Comparison of ENCODE assay signal across 27 cellular contexts in the genomic region with DNA sequence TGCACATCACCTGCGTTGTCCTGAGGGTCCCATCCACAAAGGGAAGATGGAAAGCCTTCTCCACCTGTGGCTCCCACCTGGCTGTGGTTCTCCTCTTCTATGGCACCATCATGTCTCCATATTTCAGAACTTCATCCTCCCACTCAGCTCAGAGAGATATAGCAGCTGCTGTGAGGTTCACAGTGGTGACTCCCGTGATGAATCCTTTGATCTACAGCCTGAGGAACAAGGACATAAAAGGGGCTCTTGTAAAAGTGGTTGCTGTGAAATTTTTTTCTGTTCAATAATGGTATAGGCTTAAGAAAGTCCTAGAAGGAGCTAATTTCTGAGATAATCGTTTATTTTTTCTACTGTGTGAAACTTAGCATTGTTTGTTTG. TPM values are rescaled to one million over a fixed set of nuclear protein-coding genes. Genes with fewer than 3 reads are reported as not detected.
A peak's percentile ranks its signal among the peaks of the same experiment; 100 is the strongest.
DNase-seq lines count a peak whose midpoint lies in the region; ATAC-seq and TF ChIP-seq lines count a peak whose summit lies in the region.
"Had no signal": no experiment of that assay in that cellular context is flagged by ENCODE, and none has a peak within 500 bp of the region (broad histone marks: within the 10 kb centered on the region; RNA-seq: fewer than 3 reads in every experiment).

No MANE protein-coding gene starts in this region.

- intact Hi-C loops in spleen (cut with DNase I; ENCODE audit: low total_unique reads): no loop called here

- H3K27me3 Mint-ChIP-seq in activated T-cell treated with anti-CD3 and anti-CD28 coated beads, Interleukin-2, amount 50 U/mL, for 4 hours (ENCODE audit: low read depth): no peaks in the 10 kb centered on the region
- no peaks in the 10 kb centered on the region for H3K27me3 Mint-ChIP-seq in activated naive CD8-positive, alpha-beta T cell treated with anti-CD3 and anti-CD28 coated beads for 36 hours

- ATAC-seq in activated T-cell treated with anti-CD3 and anti-CD28 coated beads, Interleukin-2, amount 50 U/mL, for 4 hours: peak in 1 of 2 donors; percentile 21
- no peak for ATAC-seq in GM18519 (IDR thresholded peaks at IDR 0.05; ENCODE audit: low FRiP score, unreplicated experiment)
- ATAC-seq: GM12878, left cardiac atrium had no signal

- H3K4me1 ChIP-seq in spleen: peaks cover 0 to 27% (median 4%) of the 10 kb centered on the region in 6 donors
- H3K4me1 ChIP-seq: esophagus squamous epithelium, sigmoid colon, tibial artery had no signal

- TF ChIP-seq POLR2A in spleen (IDR thresholded peaks at IDR 0.05): no peak

- H3K36me3 Mint-ChIP-seq in activated T-cell treated with anti-CD3 and anti-CD28 coated beads, Interleukin-2, amount 50 U/mL, for 4 hours (ENCODE audit: insufficient read depth): peaks cover 3% of the 10 kb centered on the region
- peaks cover 35% of the 10 kb centered on the region for H3K36me3 Mint-ChIP-seq in activated naive CD8-positive, alpha-beta T cell treated with anti-CD3 and anti-CD28 coated beads for 36 hours
- H3K36me3 Mint-ChIP-seq: CD14-positive monocyte had no signal

- no peak for DNase-seq in activated T-cell treated with anti-CD3 and anti-CD28 coated beads, Interleukin-2, amount 50 U/mL, for 4 hours
- DNase-seq in activated T-cell treated with anti-CD3 and anti-CD28 coated beads for 4 hours (no peak), spleen (no peak), GM19240 (ENCODE audit: insufficient read length, low spot score) (no peak)
- no peak for DNase-seq in activated naive CD8-positive, alpha-beta T cell treated with anti-CD3 and anti-CD28 coated beads for 36 hours
- no peak for DNase-seq in stimulated activated CD4-positive, alpha-beta T cell treated with anti-CD3 and anti-CD28 coated beads, Interleukin-4, amount 100 ng/mL, for 4 hours
- DNase-seq: ACHN; activated gamma-delta T cell; effector CD8-positive, alpha-beta T cell; esophagus squamous epithelium; GM23248; left cardiac atrium; mesenchymal stem cell; MG63; NCI-H146; Right ventricle myocardium superior; sigmoid colon; SW 1271; tibial artery had no signal

- peaks cover 13% of the 10 kb centered on the region for H3K9me3 ChIP-seq in KOPT-K1 (ENCODE audit: insufficient read depth, low read length, poor library complexity, severe bottlenecking)
- peaks cover 3 to 58% (median 37%) of the 10 kb centered on the region in 8 donors for H3K9me3 ChIP-seq in spleen

- peaks cover 35% of the 10 kb centered on the region for H3K4me1 Mint-ChIP-seq in activated T-cell treated with anti-CD3 and anti-CD28 coated beads, Interleukin-2, amount 50 U/mL, for 4 hours (ENCODE audit: low read depth)
- peaks cover 34% of the 10 kb centered on the region for H3K4me1 Mint-ChIP-seq in activated naive CD8-positive, alpha-beta T cell treated with anti-CD3 and anti-CD28 coated beads for 36 hours

- no peak for TF ChIP-seq CTCF in spleen (IDR thresholded peaks at IDR 0.05 in 8 of 11, conservative IDR thresholded peaks at IDR 0.05 in 3 of 11)

- 58 to 65% (median 62%) methylated on average over 3 of the region's 3 CpGs for WGBS in spleen, 5 donors

- H3K27ac ChIP-seq in KOPT-K1 (ENCODE audit: low read depth, low read length, poor library complexity, severe bottlenecking) (peak overlapping the region; percentile 44), spleen (peak overlapping the region in 7 of 8 donors; percentile 60 to 88 (median 70))
- H3K27ac ChIP-seq: GM23248, HL-60, sigmoid colon, tibial artery, VCaP had no signal

- H3K4me3 ChIP-seq in spleen: no peak overlapping the region
- H3K4me3 ChIP-seq: esophagus squamous epithelium, GM12878, GM23248, MG63, sigmoid colon, tibial artery had no signal

- H3K4me3 Mint-ChIP-seq in activated T-cell treated with anti-CD3 and anti-CD28 coated beads, Interleukin-2, amount 50 U/mL, for 4 hours: peak overlapping the region; percentile 3
- peak overlapping the region; percentile 47 for H3K4me3 Mint-ChIP-seq in activated naive CD8-positive, alpha-beta T cell treated with anti-CD3 and anti-CD28 coated beads for 36 hours

- H3K27me3 ChIP-seq in spleen (replicated peaks in 1 of 7): no peaks in the 10 kb centered on the region
- H3K27me3 ChIP-seq: esophagus squamous epithelium, sigmoid colon, tibial artery had no signal

- peaks cover 9% of the 10 kb centered on the region for H3K9me3 Mint-ChIP-seq in activated T-cell treated with anti-CD3 and anti-CD28 coated beads, Interleukin-2, amount 50 U/mL, for 4 hours
- peaks cover 33% of the 10 kb centered on the region for H3K9me3 Mint-ChIP-seq in activated naive CD8-positive, alpha-beta T cell treated with anti-CD3 and anti-CD28 coated beads for 36 hours

- H3K36me3 ChIP-seq in KOPT-K1 (ENCODE audit: insufficient read depth, low read length) (peaks cover 3% of the 10 kb centered on the region; the same call in 1 of the 2 replicates), spleen (peaks cover 0 to 2% (median 0%) of the 10 kb centered on the region in 6 donors)
- H3K36me3 ChIP-seq: esophagus squamous epithelium, MG63, sigmoid colon had no signal

- peak overlapping the region; percentile 96 for H3K27ac Mint-ChIP-seq in activated naive CD8-positive, alpha-beta T cell treated with anti-CD3 and anti-CD28 coated beads for 36 hours

RNA-seq across cellular contexts. Expression of a gene that starts 18.7 kb away (rescaled TPM):
- 1 to 10 TPM; 9.0 to 9.7 (median 9.6) TPM for total RNA-seq in activated T-cell treated with anti-CD3 and anti-CD28 coated beads, Interleukin-2, amount 50 U/mL, for 4 hours
- total RNA-seq in activated naive CD8-positive, alpha-beta T cell treated with anti-CD3 and anti-CD28 coated beads for 36 hours: 10 to 100 TPM; 12.2 to 12.8 TPM
- 10 to 100 TPM; 14.2 to 24.4 (median 15.4) TPM for total RNA-seq in spleen
- polyA plus RNA-seq in spleen: 1 to 10 TPM; 4.2 to 6.3 (median 4.8) TPM

RNA-seq across cellular contexts. Expression of a gene that starts 28.2 kb away (rescaled TPM):
- total RNA-seq in activated T-cell treated with anti-CD3 and anti-CD28 coated beads, Interleukin-2, amount 50 U/mL, for 4 hours: not detected
- not detected for total RNA-seq in activated naive CD8-positive, alpha-beta T cell treated with anti-CD3 and anti-CD28 coated beads for 36 hours
- total RNA-seq in spleen: not detected
- not detected for polyA plus RNA-seq in spleen
- total RNA-seq: activated CD8-positive, alpha-beta memory T cell treated with anti-CD3 and anti-CD28 coated beads for 36 hours; esophagus squamous epithelium; glomerular endothelial cell; GM12878; GM23248; left cardiac atrium; Right ventricle myocardium superior; sigmoid colon had no signal
- polyA plus RNA-seq: CD14-positive monocyte, GM23248, sigmoid colon had no signal

RNA-seq across cellular contexts. Expression of a gene that starts 40.2 kb away (rescaled TPM):
- under 1 TPM in 1 of 3 donors, not detected in 2; 0.14 TPM for total RNA-seq in activated T-cell treated with anti-CD3 and anti-CD28 coated beads, Interleukin-2, amount 50 U/mL, for 4 hours
- under 1 TPM; 0.08 to 0.12 TPM for total RNA-seq in activated naive CD8-positive, alpha-beta T cell treated with anti-CD3 and anti-CD28 coated beads for 36 hours
- 10 to 100 TPM; 14.9 to 61.1 (median 28.0) TPM for total RNA-seq in spleen
- 1 to 10 TPM in 2 of 3 donors, under 1 TPM in 1; 0.39 to 3.7 (median 1.2) TPM for polyA plus RNA-seq in spleen
- total RNA-seq: glomerular endothelial cell, GM23248 had no signal
- polyA plus RNA-seq: GM23248 had no signal

Comparison
In these comparisons a context has a peak if more than half of its experiments do, and no peak if none do; other contexts are left out.
1. RNA of a gene that starts 40.2 kb away (total RNA-seq): 14.9 to 61.1 TPM in spleen; 0.08 to 0.12 TPM in activated naive CD8-positive, alpha-beta T cell treated with anti-CD3 and anti-CD28 coated beads for 36 hours and 0.14 TPM in activated T-cell treated with anti-CD3 and anti-CD28 coated beads, Interleukin-2, amount 50 U/mL, for 4 hours; every median in the first group is over 10 times any median in the second.